In the genomic region with DNA sequence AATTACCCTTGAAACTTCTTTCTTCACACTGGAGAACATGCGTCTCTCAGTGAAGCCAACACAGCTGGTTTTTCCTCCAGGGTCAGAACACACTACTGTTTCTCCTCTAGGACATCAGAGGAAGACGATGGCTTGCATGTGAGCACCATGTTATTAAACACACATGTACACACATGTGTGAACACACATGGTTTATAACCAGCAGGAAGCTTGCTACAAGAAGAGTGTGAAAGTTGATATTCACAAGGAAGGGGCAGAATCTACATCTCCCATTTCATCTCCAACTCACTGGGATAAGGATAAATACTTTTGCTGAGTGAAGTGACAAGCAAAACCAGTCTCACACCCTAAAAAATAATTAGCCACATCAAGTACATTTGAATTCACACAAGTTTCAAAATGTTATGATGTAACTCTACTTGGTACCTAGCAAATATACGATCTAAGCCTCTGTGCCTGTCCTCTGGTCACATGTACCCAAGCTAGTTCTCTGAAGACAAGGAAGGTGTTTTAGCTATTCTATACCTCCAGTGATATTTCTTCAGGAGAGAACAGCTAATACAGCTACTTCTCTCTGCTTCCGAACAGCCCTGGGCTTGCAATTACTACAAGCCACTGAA, we compare ENCODE assay signal across 12 cellular contexts.
DNase-seq lines count a peak whose midpoint lies in the region; ATAC-seq, FAIRE-seq and TF ChIP-seq lines count a peak whose summit lies in the region.
"Had no signal": no experiment of that assay in that cellular context is flagged by ENCODE, and none has a peak within 500 bp of the region (broad histone marks: within the 10 kb centered on the region; RNA-seq: fewer than 3 reads in every experiment).

No MANE protein-coding gene starts in this region.

- H3K9ac ChIP-seq in OCI-LY3 (ENCODE audit: low read length), result no peak overlapping the region

- H3K4me3 Mint-ChIP-seq in osteocyte (ENCODE audit: unreplicated experiment), result no peak overlapping the region
- H3K4me3 Mint-ChIP-seq: activated CD8-positive, alpha-beta T cell treated with anti-CD3 and anti-CD28 coated beads, Interleukin-2, amount 10 ng/mL, durations not matched to agents 7 days and 5 days had no signal

- ATAC-seq in A549 (no peak), HG03139 (IDR thresholded peaks at IDR 0.05; ENCODE audit: unreplicated experiment) (no peak)
- ATAC-seq: activated CD8-positive, alpha-beta T cell treated with anti-CD3 and anti-CD28 coated beads, Interleukin-2, amount 10 ng/mL, durations not matched to agents 7 days and 5 days had no signal

- no peak for TF ChIP-seq CTCF in A549 (IDR thresholded peaks at IDR 0.05)
- TF ChIP-seq CTCF in OCI-LY3 (IDR thresholded peaks at IDR 0.05; ENCODE audit: low read depth, low read length), result no peak
- TF ChIP-seq CTCF in osteocyte (IDR thresholded peaks at IDR 0.05), result no peak
- no peak for TF ChIP-seq CTCF in GM13977 (IDR thresholded peaks at IDR 0.05; ENCODE audit: extremely low read depth, insufficient read depth, missing control alignments)

- H3K4me1 ChIP-seq in A549, result peaks cover 96% of the 10 kb centered on the region
- peaks cover 70% of the 10 kb centered on the region for H3K4me1 ChIP-seq in OCI-LY3 (ENCODE audit: low read length)

- no peaks in the 10 kb centered on the region for H3K79me2 ChIP-seq in OCI-LY3 (ENCODE audit: low read length)

- CTCF ChIA-PET in A549 (lab: Yijun Ruan, JAX), result interaction anchor here (0.5 to 8.2 kb wide), 13 partner anchors 8 to 206 kb away, joined by 3 to 54 read pairs (median 3); no protein-coding TSS in a partner anchor

- H4K20me1 ChIP-seq in OCI-LY3 (ENCODE audit: insufficient read depth, low read length), result no peaks in the 10 kb centered on the region

- H3K27ac Mint-ChIP-seq in osteocyte (ENCODE audit: unreplicated experiment), result peak overlapping the region; percentile 94
- H3K27ac Mint-ChIP-seq: activated CD8-positive, alpha-beta T cell treated with anti-CD3 and anti-CD28 coated beads, Interleukin-2, amount 10 ng/mL, durations not matched to agents 7 days and 5 days had no signal

- no peaks in the 10 kb centered on the region for H3K36me3 Mint-ChIP-seq in osteocyte (ENCODE audit: unreplicated experiment)

- H3K36me3 ChIP-seq in OCI-LY3 (replicated peaks; ENCODE audit: low read depth, low read length), result peaks cover 4% of the 10 kb centered on the region

- no peaks in the 10 kb centered on the region for H3K27me3 Mint-ChIP-seq in osteocyte (ENCODE audit: unreplicated experiment)

- no peak for TF ChIP-seq RAD21 in A549 (conservative IDR thresholded peaks at IDR 0.05 in 1 of 2, IDR thresholded peaks at IDR 0.05 in 1 of 2)

- no peak overlapping the region for H2AFZ ChIP-seq in OCI-LY3 (ENCODE audit: low read depth, low read length)

- no peak for TF ChIP-seq EP300 in A549 (IDR thresholded peaks at IDR 0.05)

- 77% methylated on average over 4 of the region's 4 CpGs for WGBS in A549 (ENCODE audit: missing lambda C conversion rate)

- peak overlapping the region; percentile 94 to 95 for H3K27ac ChIP-seq in A549
- H3K27ac ChIP-seq in OCI-LY3 (ENCODE audit: low read length), result no peak overlapping the region

- H3K4me2 ChIP-seq in A549, result peak overlapping the region; percentile 55
- peak overlapping the region; percentile 79 for H3K4me2 ChIP-seq in OCI-LY3 (ENCODE audit: low read length)

- FAIRE-seq in A549 (lab: Jason Lieb, UNC), result no peak

- POLR2A ChIA-PET in A549 (lab: Yijun Ruan, JAX), result interaction anchor here (0.6 to 1.9 kb wide), 6 partner anchors 8 to 201 kb away, joined by 3 to 10 read pairs (median 5); no protein-coding TSS in a partner anchor

- H3K4me3 ChIP-seq in A549, result no peak overlapping the region
- H3K4me3 ChIP-seq in OCI-LY3 (ENCODE audit: low read length), result 0 out of 2 replicates have a peak overlapping the region, but pooled peaks have one; percentile 62
- H3K4me3 ChIP-seq: mucosa of descending colon had no signal

- TF ChIP-seq POLR2A in A549 (IDR thresholded peaks at IDR 0.05; ENCODE audit: low read length), result no peak
- TF ChIP-seq POLR2A in erythroblast (IDR thresholded peaks at IDR 0.05; ENCODE audit: low read length), result peak; percentile 6

- H3K27me3 ChIP-seq in OCI-LY3 (ENCODE audit: low read depth, low read length), result no peaks in the 10 kb centered on the region

- no peaks in the 10 kb centered on the region for H3K9me3 ChIP-seq in A549
- H3K9me3 ChIP-seq in OCI-LY3 (ENCODE audit: insufficient read depth, low read length), result no peaks in the 10 kb centered on the region
- H3K9me3 ChIP-seq: mucosa of descending colon had no signal

- no peak for DNase-seq in A549 (ENCODE audit: low read depth in 1 of 2, low spot score in 1 of 2)
- peak in 1 of 2 experiments; percentile 34 for DNase-seq in erythroblast (lab: John Stamatoyannopoulos, UW)
- no peak for DNase-seq in osteocyte (ENCODE audit: extremely low spot score, unreplicated experiment)
- no peak for DNase-seq in LoVo (ENCODE audit: low spot score)
- DNase-seq in GM13977 (ENCODE audit: low spot score), result no peak
- DNase-seq in mucosa of gallbladder (ENCODE audit: low spot score), result no peak
- DNase-seq: activated CD8-positive, alpha-beta T cell treated with anti-CD3 and anti-CD28 coated beads, Interleukin-2, amount 10 ng/mL, durations not matched to agents 7 days and 5 days; Kasumi-1; stimulated activated CD4-positive, alpha-beta T cell treated with anti-CD3 and anti-CD28 coated beads, Interleukin-4, amount 100 ng/mL, for 1 hour had no signal

- peaks cover 47% of the 10 kb centered on the region for H3K4me1 Mint-ChIP-seq in osteocyte (ENCODE audit: unreplicated experiment)

- in situ Hi-C loops in GM13977 (cut with MboI; ENCODE audit: low pct_unique_long_range_greater_than_20kb, low sequenced_read_pairs, unreplicated experiment), result no loop called here

- no peaks in the 10 kb centered on the region for H3K9me3 Mint-ChIP-seq in osteocyte (ENCODE audit: unreplicated experiment)

TF ChIP-seq in A549, 52 proteins besides CTCF, POLR2A, EP300 and RAD21:
- no peak for TF ChIP-seq CHD4 (IDR thresholded peaks at IDR 0.05; ENCODE audit: borderline replicate concordance)
- no peak for TF ChIP-seq GATA3 (IDR thresholded peaks at IDR 0.05; ENCODE audit: borderline replicate concordance)
- TF ChIP-seq, protein P1, sequence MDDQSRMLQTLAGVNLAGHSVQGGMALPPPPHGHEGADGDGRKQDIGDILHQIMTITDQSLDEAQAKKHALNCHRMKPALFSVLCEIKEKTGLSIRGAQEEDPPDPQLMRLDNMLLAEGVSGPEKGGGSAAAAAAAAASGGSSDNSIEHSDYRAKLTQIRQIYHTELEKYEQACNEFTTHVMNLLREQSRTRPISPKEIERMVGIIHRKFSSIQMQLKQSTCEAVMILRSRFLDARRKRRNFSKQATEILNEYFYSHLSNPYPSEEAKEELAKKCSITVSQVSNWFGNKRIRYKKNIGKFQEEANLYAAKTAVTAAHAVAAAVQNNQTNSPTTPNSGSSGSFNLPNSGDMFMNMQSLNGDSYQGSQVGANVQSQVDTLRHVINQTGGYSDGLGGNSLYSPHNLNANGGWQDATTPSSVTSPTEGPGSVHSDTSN (IDR thresholded peaks at IDR 0.05), result no peak
- TF ChIP-seq, protein P2, sequence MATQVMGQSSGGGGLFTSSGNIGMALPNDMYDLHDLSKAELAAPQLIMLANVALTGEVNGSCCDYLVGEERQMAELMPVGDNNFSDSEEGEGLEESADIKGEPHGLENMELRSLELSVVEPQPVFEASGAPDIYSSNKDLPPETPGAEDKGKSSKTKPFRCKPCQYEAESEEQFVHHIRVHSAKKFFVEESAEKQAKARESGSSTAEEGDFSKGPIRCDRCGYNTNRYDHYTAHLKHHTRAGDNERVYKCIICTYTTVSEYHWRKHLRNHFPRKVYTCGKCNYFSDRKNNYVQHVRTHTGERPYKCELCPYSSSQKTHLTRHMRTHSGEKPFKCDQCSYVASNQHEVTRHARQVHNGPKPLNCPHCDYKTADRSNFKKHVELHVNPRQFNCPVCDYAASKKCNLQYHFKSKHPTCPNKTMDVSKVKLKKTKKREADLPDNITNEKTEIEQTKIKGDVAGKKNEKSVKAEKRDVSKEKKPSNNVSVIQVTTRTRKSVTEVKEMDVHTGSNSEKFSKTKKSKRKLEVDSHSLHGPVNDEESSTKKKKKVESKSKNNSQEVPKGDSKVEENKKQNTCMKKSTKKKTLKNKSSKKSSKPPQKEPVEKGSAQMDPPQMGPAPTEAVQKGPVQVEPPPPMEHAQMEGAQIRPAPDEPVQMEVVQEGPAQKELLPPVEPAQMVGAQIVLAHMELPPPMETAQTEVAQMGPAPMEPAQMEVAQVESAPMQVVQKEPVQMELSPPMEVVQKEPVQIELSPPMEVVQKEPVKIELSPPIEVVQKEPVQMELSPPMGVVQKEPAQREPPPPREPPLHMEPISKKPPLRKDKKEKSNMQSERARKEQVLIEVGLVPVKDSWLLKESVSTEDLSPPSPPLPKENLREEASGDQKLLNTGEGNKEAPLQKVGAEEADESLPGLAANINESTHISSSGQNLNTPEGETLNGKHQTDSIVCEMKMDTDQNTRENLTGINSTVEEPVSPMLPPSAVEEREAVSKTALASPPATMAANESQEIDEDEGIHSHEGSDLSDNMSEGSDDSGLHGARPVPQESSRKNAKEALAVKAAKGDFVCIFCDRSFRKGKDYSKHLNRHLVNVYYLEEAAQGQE (IDR thresholded peaks at IDR 0.05), result no peak
